2 cellular contexts compared by ENCODE assay signal in genomic region chr7:91043924-91044660, GRCh38.
A peak's percentile ranks its signal among the peaks of the same experiment; 100 is the strongest.
TF ChIP-seq lines count a peak whose summit lies in the region.

No MANE protein-coding gene starts in this region.

TF ChIP-seq in GM23338, 12 proteins besides CTCF, POLR2A, EP300 and RAD21:
- TF ChIP-seq ZNF462 (CRISPR knock-in tag; IDR thresholded peaks at IDR 0.05) (peak; percentile 71), ZNF331 (CRISPR knock-in tag; IDR thresholded peaks at IDR 0.05; ENCODE audit: low read depth) (no peak)

TF ChIP-seq in H1, 55 proteins besides CTCF, POLR2A, EP300 and RAD21:
- TF ChIP-seq CHD7 (IDR thresholded peaks at IDR 0.05; ENCODE audit: insufficient replicate concordance, low read length) (peak; percentile 79), SP1 (IDR thresholded peaks at IDR 0.05; ENCODE audit: low read depth, low read length) (0 out of 2 replicates have a peak, but pooled peaks have one; percentile 43), BCL11A (IDR thresholded peaks at IDR 0.05; ENCODE audit: low read depth in 2 of 2, low read length in 2 of 2) (peak in 1 of 2 experiments; percentile 9), POU5F1 (IDR thresholded peaks at IDR 0.05; ENCODE audit: low read depth, low read length) (0 out of 2 replicates have a peak, but pooled peaks have one; percentile 57), RFX5 (IDR thresholded peaks at IDR 0.05; ENCODE audit: borderline replicate concordance, low read depth, low read length) (no peak), CEBPB (IDR thresholded peaks at IDR 0.05; ENCODE audit: low read depth, low read length) (no peak), TEAD4 (IDR thresholded peaks at IDR 0.05; ENCODE audit: low read depth, low read length) (peak; percentile 66; the same call in 1 of the 2 replicates)
